In the genomic region with DNA sequence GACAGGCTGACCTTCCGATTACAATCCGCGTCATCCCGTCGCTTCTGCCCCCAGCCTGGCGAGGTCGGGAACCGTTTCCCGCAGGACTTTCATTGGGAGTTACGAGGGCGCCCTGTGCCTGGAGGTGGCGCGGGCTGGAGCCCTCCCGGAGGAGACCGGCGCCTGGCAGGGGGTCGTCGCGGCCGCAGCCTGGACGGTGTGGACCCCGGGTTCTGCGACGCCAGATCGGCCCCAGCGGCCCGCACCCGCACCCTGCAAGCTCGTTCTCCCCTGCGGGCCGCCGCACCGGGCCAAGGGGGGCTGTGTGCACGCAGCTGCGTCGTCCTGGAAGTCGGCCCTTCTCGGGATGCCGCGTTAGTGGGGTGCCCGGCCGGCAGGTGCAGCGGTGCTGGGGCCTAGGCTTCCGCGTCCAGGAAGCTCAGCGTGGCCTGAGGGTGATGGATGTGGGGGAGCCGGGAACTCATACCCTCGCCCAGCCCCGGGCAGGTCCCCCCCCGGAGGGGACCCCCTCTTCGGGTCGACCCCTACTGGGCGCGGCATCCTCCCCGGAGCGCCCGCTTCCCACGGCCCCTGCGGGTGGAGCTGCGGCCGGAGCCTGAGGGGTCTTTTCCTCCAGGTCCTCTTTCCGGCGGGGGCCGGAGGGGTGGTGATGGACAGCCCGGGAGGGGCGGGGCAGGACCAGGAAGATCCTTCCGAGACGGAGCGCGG, we compare ENCODE assay signal across 8 cellular contexts.
A peak's percentile ranks its signal among the peaks of the same experiment; 100 is the strongest.
DNase-seq lines count a peak whose midpoint lies in the region; ATAC-seq and TF ChIP-seq lines count a peak whose summit lies in the region.

No MANE protein-coding gene starts in this region.

- peaks cover 4% of the 10 kb centered on the region for H3K36me3 Mint-ChIP-seq in activated naive CD4-positive, alpha-beta T cell treated with anti-CD3 and anti-CD28 coated beads, Interleukin-2, amount 50 U/mL, for 24 hours

- no peaks in the 10 kb centered on the region for H3K9me3 ChIP-seq in BLaER1 treated with 17β-estradiol and CSF1 and Interleukin-3, amounts not matched to agents 10 nM and 100 nM (replicated peaks in 1 of 11)
- H3K9me3 ChIP-seq in smooth muscle cell (replicated peaks; ENCODE audit: low read depth): no peaks in the 10 kb centered on the region

- H3F3A ChIP-seq in smooth muscle cell (ENCODE audit: low read depth): peaks cover 27% of the 10 kb centered on the region

- H3K9ac ChIP-seq in BLaER1 treated with 17β-estradiol and CSF1 and Interleukin-3, amounts not matched to agents 10 nM and 100 nM: peak overlapping the region; percentile 79 to 88 (median 84)
- H3K9ac ChIP-seq in smooth muscle cell (ENCODE audit: low read depth): peak overlapping the region; percentile 73

- no peaks in the 10 kb centered on the region for H3K36me3 ChIP-seq in BLaER1 treated with 17β-estradiol and CSF1 and Interleukin-3, amounts not matched to agents 10 nM and 100 nM
- H3K36me3 ChIP-seq in smooth muscle cell (ENCODE audit: low read depth): no peaks in the 10 kb centered on the region

- H3K4me1 ChIP-seq in BLaER1 treated with 17β-estradiol and CSF1 and Interleukin-3, amounts not matched to agents 10 nM and 100 nM: peaks cover 66 to 84% (median 74%) of the 10 kb centered on the region in 10 experiments
- H3K4me1 ChIP-seq in smooth muscle cell (ENCODE audit: low read depth): peaks cover 20% of the 10 kb centered on the region

- H3K27me3 Mint-ChIP-seq in activated naive CD4-positive, alpha-beta T cell treated with anti-CD3 and anti-CD28 coated beads, Interleukin-2, amount 50 U/mL, for 24 hours: no peaks in the 10 kb centered on the region

- H3K27ac Mint-ChIP-seq in activated naive CD4-positive, alpha-beta T cell treated with anti-CD3 and anti-CD28 coated beads, Interleukin-2, amount 50 U/mL, for 24 hours: peak overlapping the region; percentile 68

- peaks cover 37% of the 10 kb centered on the region for H3K79me2 ChIP-seq in smooth muscle cell (ENCODE audit: low read depth)

- H2AFZ ChIP-seq in smooth muscle cell (ENCODE audit: low read depth): no peak overlapping the region

- no peak for TF ChIP-seq CTCF in smooth muscle cell (IDR thresholded peaks at IDR 0.05; ENCODE audit: borderline replicate concordance, insufficient read depth, poor library complexity, severe bottlenecking)

- DNase-seq in smooth muscle cell (lab: John Stamatoyannopoulos, UW; ENCODE audit: unreplicated experiment) (no peak), DMS79 (lab: John Stamatoyannopoulos, UW) (no peak), medulla oblongata (ENCODE audit: extremely low spot score) (no peak)

- H3K4me2 ChIP-seq in BLaER1 treated with 17β-estradiol and CSF1 and Interleukin-3, amounts not matched to agents 10 nM and 100 nM: peak overlapping the region; percentile 92 to 100 (median 99)
- peak overlapping the region; percentile 96 for H3K4me2 ChIP-seq in smooth muscle cell

- ATAC-seq in GM19463 (IDR thresholded peaks at IDR 0.05; ENCODE audit: unreplicated experiment) (peak; percentile 38), HG03571 (IDR thresholded peaks at IDR 0.05; ENCODE audit: unreplicated experiment) (peak; percentile 35)

- WGBS in smooth muscle cell (ENCODE audit: low lambda C conversion rate): 2% methylated on average over 44 of the region's 70 CpGs

- no peaks in the 10 kb centered on the region for H3K9me3 Mint-ChIP-seq in activated naive CD4-positive, alpha-beta T cell treated with anti-CD3 and anti-CD28 coated beads, Interleukin-2, amount 50 U/mL, for 24 hours

- H3K4me1 Mint-ChIP-seq in activated naive CD4-positive, alpha-beta T cell treated with anti-CD3 and anti-CD28 coated beads, Interleukin-2, amount 50 U/mL, for 24 hours: peaks cover 74% of the 10 kb centered on the region

- H3K27ac ChIP-seq in BLaER1 treated with 17β-estradiol and CSF1 and Interleukin-3, amounts not matched to agents 10 nM and 100 nM: peak overlapping the region; percentile 76 to 98 (median 93)
- no peak overlapping the region for H3K27ac ChIP-seq in smooth muscle cell (ENCODE audit: low read depth)

- peaks cover 2 to 55% (median 25%) of the 10 kb centered on the region in 11 experiments; a peak in 16 of 22 replicates for H4K20me1 ChIP-seq in BLaER1 treated with 17β-estradiol and CSF1 and Interleukin-3, amounts not matched to agents 10 nM and 100 nM
- H4K20me1 ChIP-seq in smooth muscle cell (ENCODE audit: low read depth): peaks cover 36% of the 10 kb centered on the region

- no peaks in the 10 kb centered on the region for H3K27me3 ChIP-seq in BLaER1 treated with 17β-estradiol and CSF1 and Interleukin-3, amounts not matched to agents 10 nM and 100 nM
- H3K27me3 ChIP-seq in smooth muscle cell (ENCODE audit: low read depth): no peaks in the 10 kb centered on the region

- H3K4me3 ChIP-seq in BLaER1 treated with 17β-estradiol and CSF1 and Interleukin-3, amounts not matched to agents 10 nM and 100 nM: peak overlapping the region; percentile 68 to 87 (median 77)
- H3K4me3 ChIP-seq in iPS-11a (ENCODE audit: low read depth, low read length) (peak overlapping the region; percentile 65), smooth muscle cell (peak overlapping the region; percentile 89)

- H3K4me3 Mint-ChIP-seq in activated naive CD4-positive, alpha-beta T cell treated with anti-CD3 and anti-CD28 coated beads, Interleukin-2, amount 50 U/mL, for 24 hours: peak overlapping the region; percentile 81
